ENCODE assay signal across 8 cellular contexts in the genomic region with DNA sequence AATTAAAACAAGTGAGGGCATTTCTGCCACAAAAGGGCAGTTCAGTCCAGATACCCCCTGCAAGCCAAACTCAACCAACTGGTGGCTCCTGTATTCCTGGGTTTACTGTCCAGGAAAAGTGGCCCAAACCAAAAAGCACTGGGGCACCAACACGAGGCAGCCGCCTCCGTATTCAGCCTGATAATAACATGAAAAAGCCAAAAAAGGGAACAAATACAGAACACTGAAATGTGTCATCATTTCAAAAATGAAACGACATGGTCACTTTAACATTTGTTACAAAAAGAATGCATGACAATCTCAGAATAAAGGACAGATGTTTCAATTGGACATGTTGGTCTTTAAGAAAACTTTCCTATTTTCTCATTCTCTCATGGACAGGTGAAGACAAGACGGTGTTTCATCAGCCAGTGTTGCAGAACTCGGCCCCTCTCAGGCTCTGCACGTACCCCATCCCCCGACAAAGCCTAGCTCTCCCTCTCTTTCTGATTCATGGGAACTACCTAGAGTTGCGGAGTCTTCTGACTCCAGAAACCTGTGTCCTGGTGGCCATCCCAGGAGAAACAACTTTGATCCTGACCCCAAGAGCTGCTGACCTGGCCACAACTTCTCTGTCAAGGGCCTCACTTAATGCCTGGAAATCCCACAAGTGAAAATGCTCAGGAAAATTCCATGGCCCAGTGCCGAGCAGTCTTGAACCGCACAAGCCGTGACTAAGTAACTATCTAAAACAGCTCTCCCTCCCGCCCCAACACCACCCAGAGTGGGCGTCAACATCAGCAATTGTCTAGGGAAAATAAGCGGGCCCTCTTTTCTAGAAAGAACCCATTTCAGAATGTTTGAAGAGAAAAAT. TPM values are rescaled to one million over a fixed set of nuclear protein-coding genes. Genes with fewer than 3 reads are reported as not detected.
DNase-seq lines count a peak whose midpoint lies in the region; ATAC-seq and TF ChIP-seq lines count a peak whose summit lies in the region.

No MANE protein-coding gene starts in this region.

- no peaks in the 10 kb centered on the region for H3K27me3 ChIP-seq in gastrocnemius medialis

- intact Hi-C loops in gastrocnemius medialis (cut with DNase I; ENCODE audit: low total_unique reads), result no loop called here

- peak; percentile 10 for ATAC-seq in HG02840 (IDR thresholded peaks at IDR 0.05; ENCODE audit: low FRiP score, unreplicated experiment)
- peak; percentile 4 to 18 for ATAC-seq in activated T-cell treated with anti-CD3 and anti-CD28 coated beads, Interleukin-2, amount 50 U/mL, for 72 hours (replicated peaks in 1 of 2)
- peak; percentile 38 to 43 for ATAC-seq in gastrocnemius medialis
- no peak for ATAC-seq in GM18505 (IDR thresholded peaks at IDR 0.05; ENCODE audit: unreplicated experiment)

- peaks cover 51 to 57% of the 10 kb centered on the region in 2 donors for H3K4me1 ChIP-seq in gastrocnemius medialis

- H3K27ac Mint-ChIP-seq in activated T-cell treated with anti-CD3 and anti-CD28 coated beads, Interleukin-2, amount 50 U/mL, for 72 hours, result peak overlapping the region; percentile 94
- H3K27ac Mint-ChIP-seq in glutamatergic neuron (ENCODE audit: unreplicated experiment), result peak overlapping the region; percentile 23

- peaks cover 3 to 10% of the 10 kb centered on the region in 2 donors for H3K36me3 Mint-ChIP-seq in activated T-cell treated with anti-CD3 and anti-CD28 coated beads, Interleukin-2, amount 50 U/mL, for 72 hours (ENCODE audit: insufficient read depth in 2 of 2)
- H3K36me3 Mint-ChIP-seq in glutamatergic neuron (ENCODE audit: unreplicated experiment), result no peaks in the 10 kb centered on the region

- peak overlapping the region; percentile 84 to 87 (median 85) for H3K27ac ChIP-seq in gastrocnemius medialis

- no peaks in the 10 kb centered on the region for H3K27me3 Mint-ChIP-seq in activated T-cell treated with anti-CD3 and anti-CD28 coated beads, Interleukin-2, amount 50 U/mL, for 72 hours (ENCODE audit: low read depth)
- H3K27me3 Mint-ChIP-seq in glutamatergic neuron (ENCODE audit: unreplicated experiment), result peaks cover 7% of the 10 kb centered on the region

- H3K4me1 Mint-ChIP-seq in activated T-cell treated with anti-CD3 and anti-CD28 coated beads, Interleukin-2, amount 50 U/mL, for 72 hours (ENCODE audit: low read depth), result peaks cover 71% of the 10 kb centered on the region
- H3K4me1 Mint-ChIP-seq in glutamatergic neuron (ENCODE audit: low read depth, unreplicated experiment), result peaks cover 48% of the 10 kb centered on the region

- peaks cover 0 to 35% of the 10 kb centered on the region in 2 donors for H3K36me3 ChIP-seq in gastrocnemius medialis

- H3K4me3 Mint-ChIP-seq in activated T-cell treated with anti-CD3 and anti-CD28 coated beads, Interleukin-2, amount 50 U/mL, for 72 hours, result peak overlapping the region; percentile 74 to 82
- peak overlapping the region; percentile 52 for H3K4me3 Mint-ChIP-seq in glutamatergic neuron (ENCODE audit: unreplicated experiment)

- in situ Hi-C loops in gastrocnemius medialis (cut with MboI; ENCODE audit: low sequenced_read_pairs in 4 of 4), result no loop called here

- no peak for TF ChIP-seq CTCF in glutamatergic neuron (IDR thresholded peaks at IDR 0.05; ENCODE audit: partially characterized antibody, unreplicated experiment)
- TF ChIP-seq CTCF in gastrocnemius medialis (IDR thresholded peaks at IDR 0.05 in 4 of 5, conservative IDR thresholded peaks at IDR 0.05 in 1 of 5), result no peak

- H3K9me3 ChIP-seq in gastrocnemius medialis, result no peaks in the 10 kb centered on the region

- peak overlapping the region; percentile 21 to 50 (median 42) for H3K4me3 ChIP-seq in gastrocnemius medialis

- H3K9me3 Mint-ChIP-seq in activated T-cell treated with anti-CD3 and anti-CD28 coated beads, Interleukin-2, amount 50 U/mL, for 72 hours, result no peaks in the 10 kb centered on the region
- H3K9me3 Mint-ChIP-seq in glutamatergic neuron (ENCODE audit: unreplicated experiment), result peaks cover 12% of the 10 kb centered on the region

- peak; percentile 97 for DNase-seq in EL
- DNase-seq in activated T-cell treated with anti-CD3 and anti-CD28 coated beads, Interleukin-2, amount 50 U/mL, for 72 hours, result peak in 1 of 2 donors; percentile 41
- DNase-seq in glutamatergic neuron, result no peak
- DNase-seq in gastrocnemius medialis, result peak; percentile 40 to 60
- DNase-seq in NCI-H146 (lab: John Stamatoyannopoulos, UW), result no peak
- DNase-seq in NCI-H1417 treated with DMSO at 0.1 percent for 48 hours (lab: John Stamatoyannopoulos, UW), result no peak

- TF ChIP-seq POLR2A in gastrocnemius medialis (IDR thresholded peaks at IDR 0.05) (no peak), GM18505 (IDR thresholded peaks at IDR 0.05; ENCODE audit: borderline replicate concordance, extremely low read depth, insufficient read depth, insufficient read length) (no peak)

RNA-seq across cellular contexts. Expression of a gene that starts 27.1 kb away (rescaled TPM):
- 10 to 100 TPM; 76.0 to 84.1 TPM for total RNA-seq in activated T-cell treated with anti-CD3 and anti-CD28 coated beads, Interleukin-2, amount 50 U/mL, for 72 hours
- 86.9 TPM for total RNA-seq in glutamatergic neuron (ENCODE audit: unreplicated experiment)
- total RNA-seq in gastrocnemius medialis, result 10 to 100 TPM; 25.9 to 44.1 (median 31.5) TPM

RNA-seq across cellular contexts. Expression of a gene that starts 55.2 kb away (rescaled TPM):
- total RNA-seq in activated T-cell treated with anti-CD3 and anti-CD28 coated beads, Interleukin-2, amount 50 U/mL, for 72 hours, result not detected
- total RNA-seq in glutamatergic neuron (ENCODE audit: unreplicated experiment), result not detected
- total RNA-seq in gastrocnemius medialis, result under 1 TPM in 2 of 4 donors, not detected in 2; 0.10 to 0.19 TPM

Comparison
In these comparisons a context has a peak if more than half of its experiments do, and no peak if none do; other contexts are left out.
1. DNase-seq: peak in EL (single experiment) and gastrocnemius medialis (2 of 2); none in glutamatergic neuron (single experiment), NCI-H146 (single experiment) and NCI-H1417 treated with DMSO at 0.1 percent for 48 hours (single experiment).